Comparison of ENCODE assay signal across 21 cellular contexts in genomic region chr9:133973111-133973790, GRCh38. TPM values are rescaled to one million over a fixed set of nuclear protein-coding genes. Genes with fewer than 3 reads are reported as not detected.
A peak's percentile ranks its signal among the peaks of the same experiment; 100 is the strongest.
DNase-seq lines count a peak whose midpoint lies in the region; ATAC-seq and TF ChIP-seq lines count a peak whose summit lies in the region.
"Had no signal": no experiment of that assay in that cellular context is flagged by ENCODE, and none has a peak within 500 bp of the region (broad histone marks: within the 10 kb centered on the region; RNA-seq: fewer than 3 reads in every experiment).

No MANE protein-coding gene starts in this region.

- H3K4me3 Mint-ChIP-seq in memory B cell (peak overlapping the region; percentile 82), type B pancreatic cell (peak overlapping the region; percentile 55)
- H3K4me3 Mint-ChIP-seq: activated naive CD8-positive, alpha-beta T cell treated with anti-CD3 and anti-CD28 coated beads, Interleukin-2, amount 50 U/mL, for 24 hours; activated T-cell treated with anti-CD3 and anti-CD28 coated beads, Interleukin-2, amount 50 U/mL, for 4 hours had no signal

- no peaks in the 10 kb centered on the region for H3K36me3 Mint-ChIP-seq in memory B cell
- H3K36me3 Mint-ChIP-seq in type B pancreatic cell: no peaks in the 10 kb centered on the region

- H3K27ac Mint-ChIP-seq in memory B cell: peak overlapping the region; percentile 57
- H3K27ac Mint-ChIP-seq in type B pancreatic cell: peak overlapping the region; percentile 70
- H3K27ac Mint-ChIP-seq: activated naive CD8-positive, alpha-beta T cell treated with anti-CD3 and anti-CD28 coated beads, Interleukin-2, amount 50 U/mL, for 24 hours had no signal

- TF ChIP-seq CTCF in adrenal gland (IDR thresholded peaks at IDR 0.05) (no peak), type B pancreatic cell (conservative IDR thresholded peaks at IDR 0.05) (no peak)

- H3K27me3 Mint-ChIP-seq in memory B cell: no peaks in the 10 kb centered on the region
- no peaks in the 10 kb centered on the region for H3K27me3 Mint-ChIP-seq in type B pancreatic cell
- H3K27me3 Mint-ChIP-seq: activated naive CD8-positive, alpha-beta T cell treated with anti-CD3 and anti-CD28 coated beads, Interleukin-2, amount 50 U/mL, for 24 hours had no signal

- no peaks in the 10 kb centered on the region for H3K27me3 ChIP-seq in adrenal gland
- H3K27me3 ChIP-seq: sigmoid colon, thyroid gland had no signal

- 82 to 97% (median 85%) methylated on average over 8 to 24 of the region's 24 CpGs for WGBS in adrenal gland, 4 donors

- peaks cover 61% of the 10 kb centered on the region for H3K4me1 Mint-ChIP-seq in memory B cell
- H3K4me1 Mint-ChIP-seq in type B pancreatic cell (ENCODE audit: unreplicated experiment): peaks cover 34% of the 10 kb centered on the region

- intact Hi-C loops in adrenal gland (cut with DNase I): no loop called here

- ATAC-seq in memory B cell (ENCODE audit: low read depth): peak; percentile 56
- ATAC-seq: A549; activated naive CD8-positive, alpha-beta T cell treated with anti-CD3 and anti-CD28 coated beads, Interleukin-2, amount 50 U/mL, for 24 hours; activated T-cell treated with anti-CD3 and anti-CD28 coated beads, Interleukin-2, amount 50 U/mL, for 4 hours; K562; SK-N-SH treated with all-trans-retinoic acid at 6 μM for 48 hours had no signal

- peak; percentile 15 for DNase-seq in NCI-H748 (lab: John Stamatoyannopoulos, UW; ENCODE audit: unreplicated experiment)
- no peak for DNase-seq in NCI-H748 treated with DMSO at 0.1 percent for 48 hours (lab: John Stamatoyannopoulos, UW)
- no peak for DNase-seq in adrenal gland
- DNase-seq in memory B cell (ENCODE audit: low spot score in 2 of 2): no peak
- no peak for DNase-seq in type B pancreatic cell (ENCODE audit: extremely low spot score, unreplicated experiment)
- DNase-seq in activated gamma-delta T cell (lab: John Stamatoyannopoulos, UW): no peak
- no peak for DNase-seq in effector CD8-positive, alpha-beta T cell (lab: John Stamatoyannopoulos, UW)
- DNase-seq in anterior cingulate cortex (lab: John Stamatoyannopoulos, UW): no peak
- DNase-seq: activated CD4-positive, alpha-beta T cell treated with anti-CD3 and anti-CD28 coated beads, Interleukin-2, amount 50 U/mL, for 48 hours; activated naive CD8-positive, alpha-beta T cell treated with anti-CD3 and anti-CD28 coated beads, Interleukin-2, amount 50 U/mL, for 24 hours; activated T-cell treated with anti-CD3 and anti-CD28 coated beads, Interleukin-2, amount 50 U/mL, for 4 hours; foreskin melanocyte; mammary epithelial cell; NCI-H1092 treated with DMSO at 0.1 percent for 48 hours; NCI-H2227 treated with DMSO at 0.1 percent for 48 hours; sigmoid colon; stimulated activated CD4-positive, alpha-beta T cell treated with anti-CD3 and anti-CD28 coated beads, Interleukin-4, amount 100 ng/mL, for 1 hour; thyroid gland had no signal

- peaks cover 31 to 49% of the 10 kb centered on the region in 2 donors for H3K4me1 ChIP-seq in adrenal gland (replicated peaks in 1 of 2)
- H3K4me1 ChIP-seq: sigmoid colon had no signal

- no peaks in the 10 kb centered on the region for H3K9me3 ChIP-seq in adrenal gland (replicated peaks in 1 of 3)
- H3K9me3 ChIP-seq: A549, sigmoid colon, thyroid gland had no signal

- TF ChIP-seq POLR2A in adrenal gland (IDR thresholded peaks at IDR 0.05): no peak

- H3K27ac ChIP-seq in adrenal gland: peak overlapping the region in 3 of 5 donors; percentile 75 to 97 (median 85)
- H3K27ac ChIP-seq: A549, sigmoid colon, thyroid gland had no signal

- H3K9me3 Mint-ChIP-seq in memory B cell (no peaks in the 10 kb centered on the region), type B pancreatic cell (no peaks in the 10 kb centered on the region)
- H3K9me3 Mint-ChIP-seq: activated naive CD8-positive, alpha-beta T cell treated with anti-CD3 and anti-CD28 coated beads, Interleukin-2, amount 50 U/mL, for 24 hours; activated T-cell treated with anti-CD3 and anti-CD28 coated beads, Interleukin-2, amount 50 U/mL, for 4 hours had no signal

- H3K36me3 ChIP-seq in adrenal gland (replicated peaks in 1 of 2): no peaks in the 10 kb centered on the region
- H3K36me3 ChIP-seq: sigmoid colon, thyroid gland had no signal

- H3K4me3 ChIP-seq in adrenal gland: no peak overlapping the region
- H3K4me3 ChIP-seq: A549, K562, sigmoid colon, thyroid gland had no signal

RNA-seq across cellular contexts. Expression of gene VAV2, which starts 18.9 kb away (rescaled TPM):
- total RNA-seq in adrenal gland: 10 to 100 TPM; 21.5 to 96.2 (median 33.5) TPM
- 10 to 100 TPM; 19.7 to 46.7 (median 35.3) TPM for polyA plus RNA-seq in adrenal gland
- 39.4 and 54.3 TPM in 2 replicates for total RNA-seq in type B pancreatic cell (ENCODE audit: low replicate concordance)

RNA-seq across cellular contexts. Expression of gene BRD3OS, which starts 52.0 kb away (rescaled TPM):
- total RNA-seq in adrenal gland (10 to 100 TPM; 14.7 to 70.6 (median 29.1) TPM), type B pancreatic cell (ENCODE audit: low replicate concordance) (17.0 and 24.0 TPM in 2 replicates)
- polyA plus RNA-seq in adrenal gland: 10 to 100 TPM; 18.2 to 22.4 (median 20.0) TPM
